ENCODE assay signal across 11 cellular contexts in the genomic region with DNA sequence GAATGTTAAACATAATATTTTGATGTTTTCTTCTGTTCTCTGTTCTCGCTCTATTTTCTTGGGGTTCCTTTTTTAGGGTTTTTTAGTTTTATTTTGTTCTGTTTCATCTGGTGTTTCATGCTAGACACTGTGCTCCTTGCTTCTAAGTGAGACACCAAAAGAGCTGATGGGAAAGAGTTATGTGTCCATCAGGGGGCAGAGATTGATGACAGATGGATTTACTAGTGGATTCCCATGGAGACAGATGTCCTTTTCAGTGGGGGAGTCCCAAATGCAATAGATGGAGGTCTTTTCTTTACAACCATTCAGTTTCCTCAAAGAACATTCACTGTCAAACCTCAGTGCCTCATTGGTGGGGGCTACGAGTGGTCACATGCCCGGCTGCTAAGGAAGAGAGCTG.
"Had no signal": no experiment of that assay in that cellular context is flagged by ENCODE, and none has a peak within 500 bp of the region (broad histone marks: within the 10 kb centered on the region; RNA-seq: fewer than 3 reads in every experiment).

No MANE protein-coding gene starts in this region.

- FAIRE-seq: H1, H54 had no signal

- H3K9me3 ChIP-seq: HAP-1 had no signal

- H3K4me1 ChIP-seq: HAP-1 had no signal

- H2AFZ ChIP-seq: GM23248, GM23338 had no signal

- H3K36me3 ChIP-seq: HAP-1 had no signal

- H3K9ac ChIP-seq: GM23248 had no signal

- H3K4me2 ChIP-seq: GM23338 had no signal

- DNase-seq: GM23248, GOT3, H7, H9, HCEC 1CT, HFFc6 had no signal

- ATAC-seq: GM23338, HCT116 had no signal

- H3K4me3 ChIP-seq: GM23248, GM23338, HAP-1 had no signal

- H3K27ac ChIP-seq: GM23248 had no signal
